1 cellular context compared by ENCODE assay signal in genomic region chr3:43770426-43771103, GRCh38.
TF ChIP-seq lines count a peak whose summit lies in the region.

No MANE protein-coding gene starts in this region.

TF ChIP-seq in K562, 482 proteins besides CTCF, POLR2A, EP300 and RAD21 (continued from another document and continues in another):
- TF ChIP-seq ZBTB2 (IDR thresholded peaks at IDR 0.05) (peak; percentile 69; the same call in 1 of the 2 replicates), OTX1 (CRISPR knock-in tag; IDR thresholded peaks at IDR 0.05) (peak; percentile 69; the same call in 1 of the 2 replicates), ARID2 (IDR thresholded peaks at IDR 0.05) (no peak), HINFP (tag; conservative IDR thresholded peaks at IDR 0.05; ENCODE audit: low read depth) (0 out of 2 replicates have a peak, but pooled peaks have one; percentile 26), ZNF133 (CRISPR knock-in tag; IDR thresholded peaks at IDR 0.05) (no peak), MCM7 (IDR thresholded peaks at IDR 0.05) (no peak), TCF7L2 (IDR thresholded peaks at IDR 0.05; ENCODE audit: low read depth, low read length) (no peak; the same call in 1 of the 2 replicates), THRB (CRISPR knock-in tag; conservative IDR thresholded peaks at IDR 0.05) (peak; percentile 82), MTA2 (IDR thresholded peaks at IDR 0.05; ENCODE audit: low read depth) (peak; percentile 90), TRIM28 (IDR thresholded peaks at IDR 0.05) (0 out of 2 replicates have a peak, but pooled peaks have one; percentile 24), GTF2A2 (tag; IDR thresholded peaks at IDR 0.05) (no peak), FOXM1 (IDR thresholded peaks at IDR 0.05; ENCODE audit: low read depth) (peak; percentile 77), FOXM1 (CRISPR knock-in tag; IDR thresholded peaks at IDR 0.05; ENCODE audit: low read depth) (no peak), THRAP3 (IDR thresholded peaks at IDR 0.05; ENCODE audit: borderline replicate concordance) (no peak), TARDBP (IDR thresholded peaks at IDR 0.05) (peak; percentile 45; the same call in 1 of the 2 replicates), PRPF4 (IDR thresholded peaks at IDR 0.05; ENCODE audit: insufficient read depth, low read depth, low read length, poor library complexity, severe bottlenecking) (no peak), SMARCC2 (IDR thresholded peaks at IDR 0.05; ENCODE audit: low read depth) (peak; percentile 98), POLR2AphosphoS5 (IDR thresholded peaks at IDR 0.05; ENCODE audit: control insufficient read depth, insufficient read depth, low read depth, low read length) (peak; percentile 77), ZNF274 (IDR thresholded peaks at IDR 0.05; ENCODE audit: borderline replicate concordance, low read depth, low read length) (no peak), STAT6 (CRISPR knock-in tag; IDR thresholded peaks at IDR 0.05) (peak; percentile 45; the same call in 1 of the 2 replicates), JUN (IDR thresholded peaks at IDR 0.05; ENCODE audit: borderline replicate concordance, low read depth, low read length) (peak; percentile 100), JUN (CRISPR knock-in tag; IDR thresholded peaks at IDR 0.05; ENCODE audit: borderline replicate concordance) (no peak; the same call in 1 of the 2 replicates), SMARCE1 (IDR thresholded peaks at IDR 0.05) (peak; percentile 99), NEUROD1 (IDR thresholded peaks at IDR 0.05; ENCODE audit: borderline replicate concordance, low read depth, low read length, partially characterized antibody) (peak; percentile 71), DNMT1 (IDR thresholded peaks at IDR 0.05) (0 out of 2 replicates have a peak, but pooled peaks have one; percentile 13), HNRNPK (IDR thresholded peaks at IDR 0.05; ENCODE audit: low read depth, low read length, poor library complexity, severe bottlenecking) (no peak), SRSF3 (IDR thresholded peaks at IDR 0.05; ENCODE audit: insufficient read depth, low read length) (no peak), MCM5 (IDR thresholded peaks at IDR 0.05; ENCODE audit: low read depth) (no peak), CCNT2 (IDR thresholded peaks at IDR 0.05; ENCODE audit: borderline replicate concordance, extremely low read depth, insufficient read length, low read depth, low read length) (peak; percentile 82), SIN3A (IDR thresholded peaks at IDR 0.05; ENCODE audit: borderline replicate concordance in 2 of 2, control insufficient read depth in 1 of 2, low read depth in 2 of 2, low read length in 2 of 2) (0 out of 4 replicates have a peak, but pooled peaks of 1 of the 2 experiments have one; percentile 16), DEAF1 (CRISPR knock-in tag; IDR thresholded peaks at IDR 0.05) (0 out of 2 replicates have a peak, but pooled peaks have one; percentile 6), SMAD1 (IDR thresholded peaks at IDR 0.05; ENCODE audit: low read depth, low read length, partially characterized antibody) (peak; percentile 65), PML (IDR thresholded peaks at IDR 0.05; ENCODE audit: low read length) (peak; percentile 84), GATAD2B (IDR thresholded peaks at IDR 0.05; ENCODE audit: borderline replicate concordance) (peak; percentile 85; the same call in 1 of the 2 replicates), FUS (optimal IDR thresholded peaks at IDR 0.05; ENCODE audit: low read depth, low read length) (no peak), PRDM10 (IDR thresholded peaks at IDR 0.05; ENCODE audit: partially characterized antibody) (peak; percentile 60), ZNF408 (CRISPR knock-in tag; IDR thresholded peaks at IDR 0.05; ENCODE audit: low read depth) (no peak), CREB1 (IDR thresholded peaks at IDR 0.05) (peak; percentile 70), CREB1 (CRISPR knock-in tag; IDR thresholded peaks at IDR 0.05) (no peak), ZNF263 (CRISPR knock-in tag; IDR thresholded peaks at IDR 0.05; ENCODE audit: borderline replicate concordance) (no peak), RNF2 (IDR thresholded peaks at IDR 0.05) (peak; percentile 35; the same call in 1 of the 2 replicates), NR2C2 (CRISPR knock-in tag; IDR thresholded peaks at IDR 0.05) (no peak), NR2C2 (tag; IDR thresholded peaks at IDR 0.05) (peak; percentile 45; the same call in 1 of the 2 replicates), PREB (CRISPR knock-in tag; IDR thresholded peaks at IDR 0.05) (no peak), CBX3 (IDR thresholded peaks at IDR 0.05; ENCODE audit: borderline replicate concordance in 1 of 2, low read length in 2 of 2) (peak in 1 of 2 experiments; percentile 71; a peak in 1 of 3 replicates), ZNF644 (tag; IDR thresholded peaks at IDR 0.05; ENCODE audit: low read depth) (peak; percentile 65; the same call in 1 of the 2 replicates), ELF4 (CRISPR knock-in tag; IDR thresholded peaks at IDR 0.05) (peak; percentile 89), MLX (CRISPR knock-in tag; conservative IDR thresholded peaks at IDR 0.05) (0 out of 4 replicates have a peak, but pooled peaks of 1 of the 2 experiments have one; percentile 71), TEAD4 (IDR thresholded peaks at IDR 0.05; ENCODE audit: low read length) (peak; percentile 92), TEAD4 (CRISPR knock-in tag; IDR thresholded peaks at IDR 0.05; ENCODE audit: borderline replicate concordance) (no peak), MTA1 (IDR thresholded peaks at IDR 0.05; ENCODE audit: borderline replicate concordance) (peak; percentile 56; the same call in 1 of the 2 replicates), SREBF1 (IDR thresholded peaks at IDR 0.05; ENCODE audit: borderline replicate concordance, low read depth, low read length) (no peak), BRD4 (IDR thresholded peaks at IDR 0.05) (no peak), DACH1 (IDR thresholded peaks at IDR 0.05; ENCODE audit: partially characterized antibody) (peak; percentile 78), TEAD1 (CRISPR knock-in tag; IDR thresholded peaks at IDR 0.05) (peak in 1 of 2 experiments; percentile 26; a peak in 1 of 4 replicates), CEBPG (CRISPR knock-in tag; IDR thresholded peaks at IDR 0.05) (no peak), CEBPG (tag; conservative IDR thresholded peaks at IDR 0.05 in 1 of 2, IDR thresholded peaks at IDR 0.05 in 1 of 2) (no peak), CBFA2T3 (IDR thresholded peaks at IDR 0.05) (peak; percentile 90), ILF3 (IDR thresholded peaks at IDR 0.05; ENCODE audit: borderline replicate concordance) (peak; percentile 76)
